23 cellular contexts compared by ENCODE assay signal in genomic region chr2:155825876-155826275, GRCh38.
"Had no signal": no experiment of that assay in that cellular context is flagged by ENCODE, and none has a peak within 500 bp of the region (broad histone marks: within the 10 kb centered on the region; RNA-seq: fewer than 3 reads in every experiment).

No MANE protein-coding gene starts in this region.

- H3K36me3 Mint-ChIP-seq: activated naive CD4-positive, alpha-beta T cell treated with anti-CD3 and anti-CD28 coated beads, Interleukin-2, amount 10 ng/mL, durations not matched to agents 7 days and 5 days; natural killer cell treated with Interleukin-12 subunit alpha and Interleukin-12 subunit beta and Interleukin-15 and Interleukin-18, amount 100 ng/mL, for 72 hours; stimulated activated memory B cell treated with anti-CD40 and anti-IgM and Interleukin-4, amounts not matched to agents 10 μg/mL and 1 μg/mL and 100 μg/mL, for 72 hours had no signal

- H3K9me3 Mint-ChIP-seq: activated naive CD4-positive, alpha-beta T cell treated with anti-CD3 and anti-CD28 coated beads, Interleukin-2, amount 10 ng/mL, durations not matched to agents 7 days and 5 days; activated naive CD8-positive, alpha-beta T cell treated with anti-CD3 and anti-CD28 coated beads, Interleukin-2, amount 50 U/mL, for 24 hours; stimulated activated memory B cell treated with anti-CD40 and anti-IgM and Interleukin-4, amounts not matched to agents 10 μg/mL and 1 μg/mL and 100 μg/mL, for 72 hours had no signal

- H3K27ac Mint-ChIP-seq: activated naive CD4-positive, alpha-beta T cell treated with anti-CD3 and anti-CD28 coated beads, Interleukin-2, amount 10 ng/mL, durations not matched to agents 7 days and 5 days; activated naive CD8-positive, alpha-beta T cell treated with anti-CD3 and anti-CD28 coated beads, Interleukin-2, amount 50 U/mL, for 24 hours; natural killer cell treated with Interleukin-12 subunit alpha and Interleukin-12 subunit beta and Interleukin-15 and Interleukin-18, amount 100 ng/mL, for 72 hours; stimulated activated memory B cell treated with anti-CD40 and anti-IgM and Interleukin-4, amounts not matched to agents 10 μg/mL and 1 μg/mL and 100 μg/mL, for 72 hours had no signal

- H3K27me3 Mint-ChIP-seq: activated naive CD4-positive, alpha-beta T cell treated with anti-CD3 and anti-CD28 coated beads, Interleukin-2, amount 10 ng/mL, durations not matched to agents 7 days and 5 days; activated naive CD8-positive, alpha-beta T cell treated with anti-CD3 and anti-CD28 coated beads, Interleukin-2, amount 50 U/mL, for 24 hours; natural killer cell treated with Interleukin-12 subunit alpha and Interleukin-12 subunit beta and Interleukin-15 and Interleukin-18, amount 100 ng/mL, for 72 hours; stimulated activated memory B cell treated with anti-CD40 and anti-IgM and Interleukin-4, amounts not matched to agents 10 μg/mL and 1 μg/mL and 100 μg/mL, for 72 hours had no signal

- H3K4me3 ChIP-seq: breast epithelium, esophagus squamous epithelium, lower lobe of right lung, right lobe of liver, testis, upper lobe of left lung had no signal

- H3K4me3 Mint-ChIP-seq: activated naive CD4-positive, alpha-beta T cell treated with anti-CD3 and anti-CD28 coated beads, Interleukin-2, amount 10 ng/mL, durations not matched to agents 7 days and 5 days; activated naive CD8-positive, alpha-beta T cell treated with anti-CD3 and anti-CD28 coated beads, Interleukin-2, amount 50 U/mL, for 24 hours; activated T-cell treated with anti-CD3 and anti-CD28 coated beads, Interleukin-2, amount 50 U/mL, for 4 hours; natural killer cell treated with Interleukin-12 subunit alpha and Interleukin-12 subunit beta and Interleukin-15 and Interleukin-18, amount 100 ng/mL, for 72 hours; stimulated activated memory B cell treated with anti-CD40 and anti-IgM and Interleukin-4, amounts not matched to agents 10 μg/mL and 1 μg/mL and 100 μg/mL, for 72 hours had no signal

- H3K27ac ChIP-seq: breast epithelium, esophagus squamous epithelium, lower lobe of right lung, neutrophil, parathyroid adenoma, right lobe of liver, testis, upper lobe of left lung had no signal

- H2AFZ ChIP-seq: parathyroid adenoma had no signal

- H3K4me1 ChIP-seq: breast epithelium, esophagus squamous epithelium, lower lobe of right lung, parathyroid adenoma, right lobe of liver, testis, upper lobe of left lung had no signal

- H3K27me3 ChIP-seq: breast epithelium, esophagus squamous epithelium, neutrophil, right lobe of liver, testis, upper lobe of left lung had no signal

- H3K36me3 ChIP-seq: esophagus squamous epithelium, lower lobe of right lung, neutrophil, right lobe of liver, upper lobe of left lung had no signal

- H3K79me2 ChIP-seq: parathyroid adenoma had no signal

- H3K4me1 Mint-ChIP-seq: activated naive CD4-positive, alpha-beta T cell treated with anti-CD3 and anti-CD28 coated beads, Interleukin-2, amount 10 ng/mL, durations not matched to agents 7 days and 5 days; activated naive CD8-positive, alpha-beta T cell treated with anti-CD3 and anti-CD28 coated beads, Interleukin-2, amount 50 U/mL, for 24 hours; stimulated activated memory B cell treated with anti-CD40 and anti-IgM and Interleukin-4, amounts not matched to agents 10 μg/mL and 1 μg/mL and 100 μg/mL, for 72 hours had no signal

- DNase-seq: activated CD4-positive, alpha-beta T cell treated with anti-CD3 and anti-CD28 coated beads, Interleukin-2, amount 50 U/mL, for 1 hour; activated CD8-positive, alpha-beta memory T cell treated with anti-CD3 and anti-CD28 coated beads, Interleukin-2, amount 50 U/mL, for 4 hours; activated effector memory CD4-positive, alpha-beta T cell treated with Interleukin-2 at 50 U/mL for 16 hours; activated naive CD4-positive, alpha-beta T cell treated with anti-CD3 and anti-CD28 coated beads, Interleukin-2, amount 10 ng/mL, durations not matched to agents 7 days and 5 days; activated naive CD8-positive, alpha-beta T cell treated with anti-CD3 and anti-CD28 coated beads, Interleukin-2, amount 50 U/mL, for 24 hours; activated T-cell treated with anti-CD3 and anti-CD28 coated beads, Interleukin-2, amount 50 U/mL, for 4 hours; aorta; effector CD8-positive, alpha-beta T cell; esophagus squamous epithelium; hippocampal formation; left cardiac atrium; lower lobe of right lung; right lobe of liver; stimulated activated CD4-positive, alpha-beta T cell treated with anti-CD3 and anti-CD28 coated beads, Interleukin-4, amount 100 ng/mL, for 4 hours; T-helper 9 cell; testis; upper lobe of left lung had no signal

- ATAC-seq: activated CD4-positive, CD25-positive, alpha-beta regulatory T cell treated with anti-CD3 and anti-CD28 coated beads, Interleukin-2, amount 50 U/mL, for 24 hours; activated naive CD8-positive, alpha-beta T cell treated with anti-CD3 and anti-CD28 coated beads, Interleukin-2, amount 50 U/mL, for 24 hours; activated T-cell treated with anti-CD3 and anti-CD28 coated beads, Interleukin-2, amount 50 U/mL, for 4 hours; left cardiac atrium; lower lobe of right lung; natural killer cell treated with Interleukin-12 subunit alpha and Interleukin-12 subunit beta and Interleukin-15 and Interleukin-18, amount 100 ng/mL, for 72 hours; right lobe of liver; stimulated activated memory B cell treated with anti-CD40 and anti-IgM and Interleukin-4, amounts not matched to agents 10 μg/mL and 1 μg/mL and 100 μg/mL, for 72 hours had no signal
